In genomic region chr3:117700573-117701360, GRCh38 we compare ENCODE assay signal across 19 cellular contexts.
"Had no signal": no experiment of that assay in that cellular context is flagged by ENCODE, and none has a peak within 500 bp of the region (broad histone marks: within the 10 kb centered on the region; RNA-seq: fewer than 3 reads in every experiment).

No MANE protein-coding gene starts in this region.

- H3K36me3 ChIP-seq: adrenal gland, neutrophil, right lobe of liver, spleen, transverse colon had no signal

- ATAC-seq: activated CD4-positive, alpha-beta T cell treated with anti-CD3 and anti-CD28 coated beads for 36 hours; activated T-helper 17 cell treated with anti-CD3 and anti-CD28 coated beads, Interleukin-2, amount 50 U/mL, for 72 hours; left cardiac atrium; right lobe of liver; stimulated activated memory B cell treated with anti-CD40 and anti-IgM and Interleukin-4, amounts not matched to agents 10 μg/mL and 1 μg/mL and 100 μg/mL, for 72 hours had no signal

- H3K27me3 Mint-ChIP-seq: activated CD4-positive, alpha-beta T cell treated with anti-CD3 and anti-CD28 coated beads for 36 hours; activated T-helper 17 cell treated with anti-CD3 and anti-CD28 coated beads, Interleukin-2, amount 50 U/mL, for 72 hours; stimulated activated memory B cell treated with anti-CD40 and anti-IgM and Interleukin-4, amounts not matched to agents 10 μg/mL and 1 μg/mL and 100 μg/mL, for 72 hours had no signal

- H3K27me3 ChIP-seq: adrenal gland, neutrophil, right lobe of liver, spleen, transverse colon had no signal

- H3K4me1 ChIP-seq: adrenal gland, right lobe of liver, spleen had no signal

- H3K27ac ChIP-seq: adrenal gland, coronary artery, epithelial cell of prostate, neutrophil, right lobe of liver, spleen, transverse colon, VCaP had no signal

- H3K9me3 Mint-ChIP-seq: activated naive CD4-positive, alpha-beta T cell treated with anti-CD3 and anti-CD28 coated beads for 36 hours; stimulated activated memory B cell treated with anti-CD40 and anti-IgM and Interleukin-4, amounts not matched to agents 10 μg/mL and 1 μg/mL and 100 μg/mL, for 72 hours had no signal

- H3K9me3 ChIP-seq: adrenal gland, neutrophil, right lobe of liver, spleen, transverse colon had no signal

- H3K4me3 ChIP-seq: adrenal gland, coronary artery, right lobe of liver, spleen, transverse colon had no signal

- H3K4me3 Mint-ChIP-seq: activated CD4-positive, alpha-beta T cell treated with anti-CD3 and anti-CD28 coated beads for 36 hours; activated naive CD4-positive, alpha-beta T cell treated with anti-CD3 and anti-CD28 coated beads for 36 hours; activated T-helper 17 cell treated with anti-CD3 and anti-CD28 coated beads, Interleukin-2, amount 50 U/mL, for 72 hours; naive B cell; stimulated activated memory B cell treated with anti-CD40 and anti-IgM and Interleukin-4, amounts not matched to agents 10 μg/mL and 1 μg/mL and 100 μg/mL, for 72 hours had no signal

- H3K36me3 Mint-ChIP-seq: naive B cell; stimulated activated memory B cell treated with anti-CD40 and anti-IgM and Interleukin-4, amounts not matched to agents 10 μg/mL and 1 μg/mL and 100 μg/mL, for 72 hours had no signal

- DNase-seq: activated CD4-positive, alpha-beta T cell treated with anti-CD3 and anti-CD28 coated beads for 36 hours; activated naive CD4-positive, alpha-beta T cell treated with anti-CD3 and anti-CD28 coated beads for 36 hours; activated T-cell treated with anti-CD3 and anti-CD28 coated beads for 4 hours; adrenal gland; caudate nucleus; effector memory CD4-positive, alpha-beta T cell; left cardiac atrium; naive B cell; right lobe of liver; spleen; stimulated activated CD4-positive, alpha-beta T cell treated with anti-CD3 and anti-CD28 coated beads, Interleukin-1b, Interleukin-23, amount 100 ng/mL, for 48 hours; substantia nigra; transverse colon had no signal

- H3K27ac Mint-ChIP-seq: activated CD4-positive, alpha-beta T cell treated with anti-CD3 and anti-CD28 coated beads for 36 hours; activated naive CD4-positive, alpha-beta T cell treated with anti-CD3 and anti-CD28 coated beads for 36 hours; activated T-helper 17 cell treated with anti-CD3 and anti-CD28 coated beads, Interleukin-2, amount 50 U/mL, for 72 hours; naive B cell; stimulated activated memory B cell treated with anti-CD40 and anti-IgM and Interleukin-4, amounts not matched to agents 10 μg/mL and 1 μg/mL and 100 μg/mL, for 72 hours had no signal

- H3K4me1 Mint-ChIP-seq: activated CD4-positive, alpha-beta T cell treated with anti-CD3 and anti-CD28 coated beads for 36 hours; activated T-helper 17 cell treated with anti-CD3 and anti-CD28 coated beads, Interleukin-2, amount 50 U/mL, for 72 hours; naive B cell; stimulated activated memory B cell treated with anti-CD40 and anti-IgM and Interleukin-4, amounts not matched to agents 10 μg/mL and 1 μg/mL and 100 μg/mL, for 72 hours had no signal
